22 cellular contexts compared by ENCODE assay signal in genomic region chr15:56247266-56247665, GRCh38.
"Had no signal": no experiment of that assay in that cellular context is flagged by ENCODE, and none has a peak within 500 bp of the region (broad histone marks: within the 10 kb centered on the region; RNA-seq: fewer than 3 reads in every experiment).

No MANE protein-coding gene starts in this region.

- H3K27ac ChIP-seq: coronary artery, epithelial cell of prostate, esophagus squamous epithelium, gastrocnemius medialis, left lung, lower lobe of right lung had no signal

- ATAC-seq: effector memory CD8-positive, alpha-beta T cell; esophagus mucosa; gastrocnemius medialis; heart right ventricle; left cardiac atrium; left lung; left ventricle myocardium superior; lower lobe of right lung; mucosa of descending colon had no signal

- H3K27me3 ChIP-seq: esophagus squamous epithelium, gastrocnemius medialis, heart right ventricle, left lung had no signal

- DNase-seq: effector CD8-positive, alpha-beta T cell; effector memory CD8-positive, alpha-beta T cell; endodermal cell; erythroblast; esophagus squamous epithelium; foreskin fibroblast; foreskin melanocyte; gastrocnemius medialis; glutamatergic neuron; head of caudate nucleus; heart right ventricle; hippocampal formation; left cardiac atrium; left lung; left ventricle myocardium superior; lower lobe of right lung; mesenchymal stem cell; mucosa of descending colon; naive B cell had no signal

- H3K9me3 ChIP-seq: esophagus squamous epithelium, gastrocnemius medialis, heart right ventricle, left lung, lower lobe of right lung, mucosa of descending colon had no signal

- H3K36me3 ChIP-seq: esophagus squamous epithelium, gastrocnemius medialis, heart right ventricle, left lung, lower lobe of right lung had no signal

- H3K4me3 ChIP-seq: coronary artery, esophagus squamous epithelium, gastrocnemius medialis, heart right ventricle, left lung, lower lobe of right lung, mucosa of descending colon had no signal
